ENCODE assay signal across 9 cellular contexts in genomic region chr3:152835311-152836102, GRCh38. TPM values are rescaled to one million over a fixed set of nuclear protein-coding genes. Genes with fewer than 3 reads are reported as not detected.
DNase-seq lines count a peak whose midpoint lies in the region; ATAC-seq, FAIRE-seq and TF ChIP-seq lines count a peak whose summit lies in the region.
"Had no signal": no experiment of that assay in that cellular context is flagged by ENCODE, and none has a peak within 500 bp of the region (broad histone marks: within the 10 kb centered on the region; RNA-seq: fewer than 3 reads in every experiment).

No MANE protein-coding gene starts in this region.

- peak; percentile 28 for ATAC-seq in GM19468 (IDR thresholded peaks at IDR 0.05; ENCODE audit: extremely low read depth, unreplicated experiment)
- peak; percentile 29 for ATAC-seq in HG03558 (IDR thresholded peaks at IDR 0.05; ENCODE audit: extremely low read depth, unreplicated experiment)

- no peak for TF ChIP-seq POLR2A in endothelial cell of umbilical vein (IDR thresholded peaks at IDR 0.05; ENCODE audit: low read depth, low read length)

- TF ChIP-seq CTCF in endothelial cell of umbilical vein (IDR thresholded peaks at IDR 0.05; ENCODE audit: extremely low read depth in 1 of 2, insufficient read depth in 1 of 2, low read depth in 1 of 2, low read length in 2 of 2): peak; percentile 41 to 54

- WGBS in mesodermal cell (ENCODE audit: insufficient coverage in 2 of 2), 2 experiments: 1% methylated on average over 66 to 69 of the region's 74 CpGs
- 3% methylated on average over 74 of the region's 74 CpGs for WGBS in thymus

- no peaks in the 10 kb centered on the region for H3K9me2 ChIP-seq in Karpas-422 (replicated peaks; ENCODE audit: insufficient read depth, low read length)

- FAIRE-seq in endothelial cell of umbilical vein (lab: Jason Lieb, UNC): peak; percentile 63

- H3K36me3 ChIP-seq in ES-I3 (ENCODE audit: insufficient read depth, low read length) (no peaks in the 10 kb centered on the region), endothelial cell of umbilical vein (ENCODE audit: control insufficient read depth in 2 of 2, extremely low read depth in 1 of 2, insufficient read depth in 2 of 2, low read length in 2 of 2) (no peaks in the 10 kb centered on the region), mesodermal cell (ENCODE audit: control insufficient read depth, insufficient read depth, low read length) (no peaks in the 10 kb centered on the region), thymus (ENCODE audit: control insufficient read depth, insufficient read depth) (no peaks in the 10 kb centered on the region), Karpas-422 (ENCODE audit: insufficient read depth, low read length) (no peaks in the 10 kb centered on the region)

- H3K9ac ChIP-seq in ES-I3 (ENCODE audit: low read depth, low read length) (peak overlapping the region; percentile 83), endothelial cell of umbilical vein (replicated peaks; ENCODE audit: extremely low read depth, insufficient read depth, low read length) (peak overlapping the region; percentile 24), Karpas-422 (ENCODE audit: low read length) (no peak overlapping the region)

- H3K79me2 ChIP-seq in endothelial cell of umbilical vein (ENCODE audit: control insufficient read depth, insufficient read depth, low read length): no peaks in the 10 kb centered on the region
- H3K79me2 ChIP-seq in Karpas-422 (ENCODE audit: low read length): no peaks in the 10 kb centered on the region

- H3K9me3 ChIP-seq in ES-I3 (ENCODE audit: control insufficient read depth, insufficient read depth, low read length) (no peaks in the 10 kb centered on the region), endothelial cell of umbilical vein (replicated peaks; ENCODE audit: control insufficient read depth, insufficient read depth, low read length) (no peaks in the 10 kb centered on the region), mesodermal cell (ENCODE audit: control insufficient read depth, low read length) (no peaks in the 10 kb centered on the region), thymus (ENCODE audit: control insufficient read depth) (no peaks in the 10 kb centered on the region), Karpas-422 (ENCODE audit: low read length) (no peaks in the 10 kb centered on the region)

- H3K4me2 ChIP-seq in endothelial cell of umbilical vein (ENCODE audit: insufficient read depth, low read length): peak overlapping the region; percentile 93
- no peak overlapping the region for H3K4me2 ChIP-seq in Karpas-422 (ENCODE audit: low read depth, low read length, poor library complexity, severe bottlenecking)

- H4K20me1 ChIP-seq in endothelial cell of umbilical vein (replicated peaks; ENCODE audit: control insufficient read depth, extremely low read depth, insufficient read depth, low read length) (no peaks in the 10 kb centered on the region), Karpas-422 (ENCODE audit: insufficient read depth, low read depth, low read length) (no peaks in the 10 kb centered on the region)

- H3K4me3 ChIP-seq in endothelial cell of umbilical vein (replicated peaks in 1 of 3; ENCODE audit: insufficient read depth in 1 of 3, low read depth in 1 of 3, low read length in 3 of 3): peak overlapping the region; percentile 51 to 77 (median 66)
- H3K4me3 ChIP-seq in mesodermal cell (ENCODE audit: extremely low read depth, insufficient read depth, low read length, poor library complexity, severe bottlenecking): peak overlapping the region; percentile 69
- peak overlapping the region; percentile 62 for H3K4me3 ChIP-seq in thymus (ENCODE audit: low read length)
- H3K4me3 ChIP-seq in Karpas-422 (ENCODE audit: low read length): no peak overlapping the region

- DNase-seq in SW 1271 (lab: John Stamatoyannopoulos, UW) (peak; percentile 14 to 70), endothelial cell of umbilical vein (ENCODE audit: low read depth, low spot score) (peak; percentile 55), Karpas-422 (no peak)

- dilution Hi-C loops in endothelial cell of umbilical vein (cut with MboI; ENCODE audit: extremely low pct_ligation_motif_present, low sequenced_read_pairs): no loop called here

- no peaks in the 10 kb centered on the region for H3K9me1 ChIP-seq in endothelial cell of umbilical vein (replicated peaks; ENCODE audit: control insufficient read depth, extremely low read depth, insufficient read depth, low read length)

- no peaks in the 10 kb centered on the region for H3K4me1 ChIP-seq in ES-I3 (ENCODE audit: insufficient read depth, low read length)
- peaks cover 6% of the 10 kb centered on the region for H3K4me1 ChIP-seq in endothelial cell of umbilical vein (ENCODE audit: control insufficient read depth, extremely low read depth, insufficient read depth, low read length)
- peaks cover 10% of the 10 kb centered on the region for H3K4me1 ChIP-seq in mesodermal cell (ENCODE audit: control insufficient read depth, insufficient read depth, low read length, poor library complexity, severe bottlenecking)
- peaks cover 5% of the 10 kb centered on the region for H3K4me1 ChIP-seq in thymus (ENCODE audit: control insufficient read depth, insufficient read depth, low read length)
- no peaks in the 10 kb centered on the region for H3K4me1 ChIP-seq in Karpas-422 (ENCODE audit: low read length)

- no peak overlapping the region for H3K27ac ChIP-seq in endothelial cell of umbilical vein (ENCODE audit: insufficient read depth, low read depth, low read length)
- peak overlapping the region; percentile 70 for H3K27ac ChIP-seq in mesodermal cell (ENCODE audit: low read depth, low read length, severe bottlenecking)
- peak overlapping the region; percentile 81 for H3K27ac ChIP-seq in thymus (ENCODE audit: low read depth)
- H3K27ac ChIP-seq in Karpas-422 (ENCODE audit: low read length): no peak overlapping the region

- BruUV-seq in endothelial cell of umbilical vein (replicated peaks; lab: Mats Ljungman, UMichigan): no TSS peak

- peak overlapping the region; percentile 98 for H2AFZ ChIP-seq in endothelial cell of umbilical vein (ENCODE audit: low read depth, low read length)
- H2AFZ ChIP-seq in Karpas-422 (ENCODE audit: low read length): no peak overlapping the region

- H3K27me3 ChIP-seq in endothelial cell of umbilical vein (ENCODE audit: control insufficient read depth in 2 of 2, insufficient read depth in 2 of 2, low read length in 2 of 2) (peaks cover 0 to 3% of the 10 kb centered on the region in 2 experiments), thymus (ENCODE audit: control insufficient read depth, insufficient read depth) (no peaks in the 10 kb centered on the region), Karpas-422 (ENCODE audit: low read length) (no peaks in the 10 kb centered on the region)

- POLR2A ChIA-PET in endothelial cell of umbilical vein (lab: Charles Lee): no interaction called here

- CTCF ChIA-PET in endothelial cell of umbilical vein (lab: Charles Lee): interaction anchor here (1.0 to 1.5 kb wide), 8 partner anchors 13 to 325 kb away, joined by 3 to 5 read pairs (median 3); no protein-coding TSS in a partner anchor

- intact Hi-C loops in endothelial cell of umbilical vein (cut with micrococcal nuclease): loop anchor here (2.0 to 5.0 kb wide), 2 partner anchors 127 to 239 kb away; no protein-coding TSS in a partner anchor

TF ChIP-seq in endothelial cell of umbilical vein, 7 proteins besides CTCF, POLR2A, EP300 and RAD21:
- TF ChIP-seq JUN (IDR thresholded peaks at IDR 0.05; ENCODE audit: borderline replicate concordance, insufficient read depth, insufficient read length, low read depth): no peak
- TF ChIP-seq EZH2 (IDR thresholded peaks at IDR 0.05; ENCODE audit: borderline replicate concordance, low read depth, low read length, severe bottlenecking): peak; percentile 52

RNA-seq across cellular contexts. Expression of gene P2RY1, which starts 0.6 kb away (rescaled TPM):
- 1.7 and 1.9 TPM in 2 replicates for total RNA-seq in endothelial cell of umbilical vein
- polyA plus RNA-seq in endothelial cell of umbilical vein (0.75 and 0.81 TPM in 2 replicates), thymus (2.5 TPM)
- polyA plus RNA-seq in endothelial cell of umbilical vein (2011; cell fraction: cytosol; rRNA removed): 0.52 TPM in 2 replicates
- 0.53 and 0.82 TPM in 2 replicates for polyA plus RNA-seq in endothelial cell of umbilical vein (2011; cell fraction: nucleus; rRNA removed)
- polyA plus RNA-seq in endothelial cell of umbilical vein (2012): 0.04 and 0.32 TPM in 2 replicates
- 2.2 and 2.5 TPM in 2 replicates for polyA minus RNA-seq in endothelial cell of umbilical vein
- polyA minus RNA-seq in endothelial cell of umbilical vein (2011; cell fraction: cytosol; rRNA and poly(A)+ RNA removed): not detected
- 0.87 and 1.7 TPM in 2 replicates for polyA minus RNA-seq in endothelial cell of umbilical vein (2011; cell fraction: nucleus; rRNA and poly(A)+ RNA removed)
- 11.2 TPM for polyA plus RNA-seq in mesodermal cell (2013, experiment 1 of 2)
- polyA plus RNA-seq in mesodermal cell (2013, experiment 2 of 2): 10.5 TPM
- total RNA-seq in Karpas-422 (2014; rRNA removed; shearing (Covaris generic); ENCODE audit: low replicate concordance): not detected in 2 replicates
- total RNA-seq: myocyte had no signal

Comparison
In these comparisons a context has a peak if more than half of its experiments do, and no peak if none do; other contexts are left out.
1. H3K27ac ChIP-seq: peak in mesodermal cell (single experiment) and thymus (single experiment); none in endothelial cell of umbilical vein (single experiment) and Karpas-422 (single experiment).